In the genomic region with DNA sequence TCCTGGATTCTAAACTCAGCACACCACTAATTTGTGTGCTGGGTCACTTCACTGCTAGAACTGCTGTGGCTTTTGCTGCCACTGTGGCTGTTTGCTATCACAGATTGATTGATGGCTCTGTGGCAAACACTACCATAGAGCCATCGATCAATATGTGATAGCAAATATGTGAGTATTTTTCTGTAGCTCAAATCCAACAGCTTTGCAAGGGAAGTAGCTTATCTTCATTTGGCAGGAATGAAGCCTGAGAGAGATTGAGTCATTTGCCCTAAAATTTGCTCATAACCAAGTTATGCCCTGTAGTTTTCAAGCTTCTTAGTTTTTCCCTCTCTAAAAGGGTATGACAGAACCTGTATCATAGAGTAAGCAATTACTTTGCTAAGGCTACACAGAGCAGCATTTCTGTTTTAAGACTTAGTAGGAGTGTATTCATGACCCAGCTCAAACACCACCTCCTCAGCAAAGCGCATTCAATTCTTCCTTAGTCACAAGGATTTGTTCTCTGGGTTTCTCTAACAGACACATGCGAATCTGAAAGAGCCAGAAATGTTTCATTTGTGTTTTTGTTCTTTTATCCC, we compare ENCODE assay signal across 11 cellular contexts. TPM values are rescaled to one million over a fixed set of nuclear protein-coding genes. Genes with fewer than 3 reads are reported as not detected.
A peak's percentile ranks its signal among the peaks of the same experiment; 100 is the strongest.
DNase-seq lines count a peak whose midpoint lies in the region; ATAC-seq and TF ChIP-seq lines count a peak whose summit lies in the region.
"Had no signal": no experiment of that assay in that cellular context is flagged by ENCODE, and none has a peak within 500 bp of the region (broad histone marks: within the 10 kb centered on the region; RNA-seq: fewer than 3 reads in every experiment).

No MANE protein-coding gene starts in this region.

- H2AFZ ChIP-seq in osteoblast (ENCODE audit: low read length): no peak overlapping the region

- WGBS in esophagus squamous epithelium, 2 donors: 52 to 56% methylated on average over 3 of the region's 3 CpGs

- POLR2A ChIA-PET in Panc1 (lab: Charles Lee): interaction anchor here (0.6 kb wide), 1 partner anchor 24 kb away, joined by 3 read pairs; no protein-coding TSS in a partner anchor

- H4K20me1 ChIP-seq in osteoblast (ENCODE audit: insufficient read depth, low read length): no peaks in the 10 kb centered on the region

- H3K4me3 ChIP-seq in Panc1 (ENCODE audit: low read depth in 2 of 2, low read length in 2 of 2): no peak overlapping the region
- peak overlapping the region; percentile 47 for H3K4me3 ChIP-seq in osteoblast (ENCODE audit: insufficient read depth, low read length)
- H3K4me3 ChIP-seq in esophagus squamous epithelium: no peak overlapping the region
- H3K4me3 ChIP-seq: HAP-1 had no signal

- CTCF ChIA-PET in Panc1 (lab: Charles Lee): no interaction called here

- ATAC-seq in Panc1: peak; percentile 51

- TF ChIP-seq POLR2A in erythroblast (IDR thresholded peaks at IDR 0.05; ENCODE audit: low read length): no peak
- no peak for TF ChIP-seq POLR2A in esophagus squamous epithelium (IDR thresholded peaks at IDR 0.05)

- no peak overlapping the region for H3K27ac ChIP-seq in Panc1 (ENCODE audit: low read length)
- peak overlapping the region; percentile 92 for H3K27ac ChIP-seq in osteoblast (ENCODE audit: low read depth, low read length)
- peak overlapping the region in 2 of 4 donors; percentile 31 to 32 for H3K27ac ChIP-seq in esophagus squamous epithelium
- H3K27ac ChIP-seq: neutrophil had no signal

- 0 out of 2 replicates have a peak, but pooled peaks cover 7% of the 10 kb centered on the region for H3K36me3 ChIP-seq in Panc1 (ENCODE audit: control insufficient read depth, insufficient read depth, low read length)
- H3K36me3 ChIP-seq in osteoblast (ENCODE audit: insufficient read depth, low read length): peaks cover 6% of the 10 kb centered on the region
- peaks cover 0 to 18% (median 0%) of the 10 kb centered on the region in 3 donors for H3K36me3 ChIP-seq in esophagus squamous epithelium
- H3K36me3 ChIP-seq: neutrophil had no signal

- H3K4me1 ChIP-seq in Panc1 (ENCODE audit: control insufficient read depth, insufficient read depth, low read length) (no peaks in the 10 kb centered on the region), osteoblast (ENCODE audit: insufficient read depth, low read length) (peaks cover 76% of the 10 kb centered on the region), esophagus squamous epithelium (peaks cover 0 to 13% (median 0%) of the 10 kb centered on the region in 3 donors)
- H3K4me1 ChIP-seq: HAP-1 had no signal

- H3K27me3 ChIP-seq in Panc1 (ENCODE audit: control insufficient read depth, insufficient read depth, low read length) (no peaks in the 10 kb centered on the region), osteoblast (ENCODE audit: insufficient read depth, low read length) (no peaks in the 10 kb centered on the region), esophagus squamous epithelium (no peaks in the 10 kb centered on the region)
- H3K27me3 ChIP-seq: neutrophil had no signal

- intact Hi-C loops in Panc1 (cut with micrococcal nuclease; ENCODE audit: unreplicated experiment): no loop called here
- intact Hi-C loops in esophagus squamous epithelium (cut with DNase I): no loop called here

- peak overlapping the region; percentile 82 for H3K4me2 ChIP-seq in osteoblast (ENCODE audit: insufficient read depth, low read length)

- BruUV-seq in Panc1 (replicated peaks; lab: Mats Ljungman, UMichigan): no TSS peak

- H3K9me3 ChIP-seq in Panc1 (ENCODE audit: control insufficient read depth, insufficient read depth, low read depth, low read length) (no peaks in the 10 kb centered on the region), osteoblast (ENCODE audit: low read depth, low read length) (no peaks in the 10 kb centered on the region), esophagus squamous epithelium (peaks cover 0 to 6% (median 5%) of the 10 kb centered on the region in 3 donors)
- H3K9me3 ChIP-seq: HAP-1, neutrophil had no signal

- H3K79me2 ChIP-seq in osteoblast (ENCODE audit: insufficient read depth, low read length): peaks cover 14% of the 10 kb centered on the region

- DNase-seq in GM04504 (ENCODE audit: low read depth) (peak; percentile 46), Panc1 (ENCODE audit: low read depth, low spot score) (peak; percentile 36), erythroblast (lab: John Stamatoyannopoulos, UW) (peak; percentile 48 to 50), osteoblast (ENCODE audit: insufficient read length, low spot score, missing footprints) (peak; percentile 53), NCI-H187 (lab: John Stamatoyannopoulos, UW) (no peak), NCI-H82 (lab: John Stamatoyannopoulos, UW) (no peak), esophagus squamous epithelium (lab: John Stamatoyannopoulos, UW) (no peak), iPS-NIHi11 (ENCODE audit: low spot score) (no peak)
- DNase-seq: NCI-H2171 treated with DMSO at 0.1 percent for 48 hours had no signal

- in situ Hi-C loops in Panc1 (cut with HindIII; ENCODE audit: low pct_unique_long_range_greater_than_20kb, low sequenced_read_pairs): no loop called here

- TF ChIP-seq CTCF in Panc1 (IDR thresholded peaks at IDR 0.05) (no peak), osteoblast (IDR thresholded peaks at IDR 0.05; ENCODE audit: extremely low read depth, low read depth, low read length) (no peak), esophagus squamous epithelium (IDR thresholded peaks at IDR 0.05) (no peak)

RNA-seq across cellular contexts. Expression of a gene that starts 43.1 kb away (rescaled TPM):
- 37.0 TPM for total RNA-seq in Panc1 (2021; ENCODE audit: unreplicated experiment)
- polyA plus RNA-seq in Panc1 (2012; ENCODE audit: insufficient read length): 27.6 TPM
- 22.1 and 23.0 TPM in 2 replicates for total RNA-seq in osteoblast
- 1 to 10 TPM; 2.3 to 9.4 (median 6.9) TPM for total RNA-seq in esophagus squamous epithelium

Comparison
In these comparisons a context has a peak if more than half of its experiments do, and no peak if none do; other contexts are left out.
1. DNase-seq: peak in GM04504 (single experiment), Panc1 (single experiment), erythroblast (2 of 2) and osteoblast (single experiment); none in NCI-H187 (0 of 2), NCI-H82 (single experiment), esophagus squamous epithelium (single experiment) and iPS-NIHi11 (single experiment).